In the genomic region with DNA sequence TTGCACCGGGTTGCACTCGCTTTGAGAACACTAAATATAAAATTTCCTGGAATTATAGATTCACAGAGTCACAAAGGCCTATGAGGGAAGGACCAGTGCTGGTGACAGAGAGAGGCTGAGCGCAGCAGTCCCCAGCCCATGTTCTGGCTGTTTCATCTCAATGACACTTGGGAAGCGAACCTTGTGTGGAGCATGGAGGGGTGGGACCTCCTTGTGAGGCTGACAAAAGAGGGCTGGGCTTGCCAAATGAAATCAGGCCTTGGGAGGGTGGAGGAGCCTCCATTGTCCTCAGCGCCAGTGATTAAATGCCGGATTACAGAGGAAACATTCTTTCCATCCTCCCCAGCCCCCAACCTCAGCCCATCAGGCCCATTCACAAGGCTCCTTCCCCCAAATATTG, we compare ENCODE assay signal across 18 cellular contexts.
A peak's percentile ranks its signal among the peaks of the same experiment; 100 is the strongest.
DNase-seq lines count a peak whose midpoint lies in the region; ATAC-seq lines count a peak whose summit lies in the region.
"Had no signal": no experiment of that assay in that cellular context is flagged by ENCODE, and none has a peak within 500 bp of the region (broad histone marks: within the 10 kb centered on the region; RNA-seq: fewer than 3 reads in every experiment).

No MANE protein-coding gene starts in this region.

- DNase-seq in HAP-1 (ENCODE audit: low spot score in 2 of 2): peak; percentile 40 to 67
- peak; percentile 76 for DNase-seq in ecto neural progenitor cell (ENCODE audit: low spot score)
- peak; percentile 46 for DNase-seq in iPS-NIHi11 (ENCODE audit: low spot score)
- DNase-seq in retina: peak; percentile 58
- DNase-seq in Right ventricle myocardium inferior (ENCODE audit: missing footprints): no peak
- no peak for DNase-seq in Karpas-422
- DNase-seq: ACHN, DMS79, KBM-7, NCI-H1105 treated with DMSO at 0.1 percent for 48 hours, NCI-H1694 treated with DMSO at 0.1 percent for 48 hours, NCI-H510A, NCI-H774, SJCRH30 had no signal

- H3K4me1 ChIP-seq in HAP-1: peaks cover 4% of the 10 kb centered on the region; the same call in 1 of the 2 replicates
- H3K4me1 ChIP-seq in Karpas-422 (ENCODE audit: low read length): no peaks in the 10 kb centered on the region
- H3K4me1 ChIP-seq: SJCRH30 had no signal

- no peaks in the 10 kb centered on the region for H4K20me1 ChIP-seq in Karpas-422 (ENCODE audit: insufficient read depth, low read depth, low read length)

- ATAC-seq in HG02588 (IDR thresholded peaks at IDR 0.05; ENCODE audit: unreplicated experiment): no peak
- no peak for ATAC-seq in Right ventricle myocardium inferior
- ATAC-seq in HG03097 (IDR thresholded peaks at IDR 0.05; ENCODE audit: low FRiP score, unreplicated experiment): no peak
- ATAC-seq: HepG2 had no signal

- H2AFZ ChIP-seq in Karpas-422 (ENCODE audit: low read length): no peak overlapping the region

- H3K9ac ChIP-seq in Karpas-422 (ENCODE audit: low read length): no peak overlapping the region

- intact Hi-C loops in Right ventricle myocardium inferior (cut with DNase I): no loop called here

- no peak overlapping the region for H3K4me2 ChIP-seq in Karpas-422 (ENCODE audit: low read depth, low read length, poor library complexity, severe bottlenecking)

- no peak overlapping the region for H3K27ac ChIP-seq in Karpas-422 (ENCODE audit: low read length)
- H3K27ac ChIP-seq: C4-2B, SJCRH30 had no signal

- no peaks in the 10 kb centered on the region for H3K9me3 ChIP-seq in HAP-1
- H3K9me3 ChIP-seq in Karpas-422 (ENCODE audit: low read length): no peaks in the 10 kb centered on the region

- no peaks in the 10 kb centered on the region for H3K9me2 ChIP-seq in Karpas-422 (replicated peaks; ENCODE audit: insufficient read depth, low read length)

- no peak overlapping the region for H3K4me3 ChIP-seq in HAP-1
- no peak overlapping the region for H3K4me3 ChIP-seq in Karpas-422 (ENCODE audit: low read length)
- H3K4me3 ChIP-seq: SJCRH30 had no signal

- H3K27me3 ChIP-seq in HAP-1 (ENCODE audit: low read depth): no peaks in the 10 kb centered on the region
- H3K27me3 ChIP-seq in Karpas-422 (ENCODE audit: low read length): no peaks in the 10 kb centered on the region
- H3K27me3 ChIP-seq: SJCRH30 had no signal

- in situ Hi-C loops in HAP-1 (cut with MboI; ENCODE audit: low sequenced_read_pairs): loop anchor here (5.0 kb wide), 2 partner anchors 297 to 362 kb away; no protein-coding TSS in a partner anchor

- H3K79me2 ChIP-seq in Karpas-422 (ENCODE audit: low read length): no peaks in the 10 kb centered on the region

- H3K36me3 ChIP-seq in HAP-1 (replicated peaks): no peaks in the 10 kb centered on the region
- no peaks in the 10 kb centered on the region for H3K36me3 ChIP-seq in Karpas-422 (ENCODE audit: insufficient read depth, low read length)
- H3K36me3 ChIP-seq: SJCRH30 had no signal

Comparison
In these comparisons a context has a peak if more than half of its experiments do, and no peak if none do; other contexts are left out.
1. DNase-seq: peak in HAP-1 (2 of 2), ecto neural progenitor cell (single experiment), iPS-NIHi11 (single experiment) and retina (single experiment); none in Right ventricle myocardium inferior (single experiment) and Karpas-422 (single experiment).